In the genomic region with DNA sequence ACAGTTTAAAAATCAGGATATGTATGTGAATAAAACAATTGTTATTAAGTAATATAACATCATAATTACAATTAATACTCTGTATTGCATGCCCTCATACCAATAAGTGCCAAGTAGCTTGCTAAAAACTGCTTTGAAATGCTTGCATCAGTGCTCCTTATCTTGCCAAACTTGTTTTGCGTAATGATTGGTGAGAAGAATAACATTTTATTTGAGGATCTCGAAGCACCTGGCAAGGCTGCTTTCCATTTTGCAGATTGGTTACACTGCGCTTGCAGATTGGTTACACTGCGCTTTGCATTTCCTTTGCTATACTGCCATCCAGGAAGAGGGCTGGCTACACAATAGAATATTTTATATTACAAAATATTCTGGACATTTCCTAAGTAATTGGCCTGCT, we compare ENCODE assay signal across 20 cellular contexts. TPM values are rescaled to one million over a fixed set of nuclear protein-coding genes. Genes with fewer than 3 reads are reported as not detected.
DNase-seq lines count a peak whose midpoint lies in the region; TF ChIP-seq lines count a peak whose summit lies in the region.
"Had no signal": no experiment of that assay in that cellular context is flagged by ENCODE, and none has a peak within 500 bp of the region (broad histone marks: within the 10 kb centered on the region; RNA-seq: fewer than 3 reads in every experiment).

No MANE protein-coding gene starts in this region.

- WGBS in thyroid gland, 2 donors: 49 to 56% methylated on average over 4 of the region's 4 CpGs

- H3K27me3 ChIP-seq in thyroid gland: no peaks in the 10 kb centered on the region
- H3K27me3 ChIP-seq: foreskin keratinocyte had no signal

- peak in 1 of 2 donors; percentile 51 for TF ChIP-seq POLR2A in thyroid gland (IDR thresholded peaks at IDR 0.05)

- no peak overlapping the region for H3K4me3 ChIP-seq in fibroblast of pulmonary artery (replicated peaks; ENCODE audit: low read depth, low read length)
- no peak overlapping the region for H3K4me3 ChIP-seq in thyroid gland (replicated peaks in 1 of 3)

- DNase-seq in NCI-H345 (lab: John Stamatoyannopoulos, UW) (peak; percentile 16), NCI-H345 treated with DMSO at 0.1 percent for 48 hours (lab: John Stamatoyannopoulos, UW; ENCODE audit: unreplicated experiment) (no peak), NCI-H510A (lab: John Stamatoyannopoulos, UW) (peak; percentile 44), fibroblast of pulmonary artery (ENCODE audit: low read depth) (peak; percentile 21), thyroid gland (peak; percentile 37 to 41), GM20000 (ENCODE audit: low spot score) (no peak), anterior cingulate cortex (lab: John Stamatoyannopoulos, UW) (no peak), OCI-M2 (lab: John Stamatoyannopoulos, UW; ENCODE audit: unreplicated experiment) (no peak)
- DNase-seq: activated CD4-positive, alpha-beta memory T cell treated with anti-CD3 and anti-CD28 coated beads for 36 hours; activated naive CD4-positive, alpha-beta T cell treated with anti-CD3 and anti-CD28 coated beads, Interleukin-2, amount 50 U/mL, for 16 hours; activated T-cell treated with anti-CD3 and anti-CD28 coated beads, Interleukin-2, amount 50 U/mL, for 4 hours; DND-41; foreskin keratinocyte; GOT3; KBM-7; midbrain; NCI-H1048; NCI-H2171; stimulated activated CD4-positive, alpha-beta T cell treated with anti-CD3 and anti-CD28 coated beads, Interleukin-12 subunit alpha, Interleukin-12 subunit beta, amount 100 ng/mL, for 4 hours; SW 1271 had no signal

- TF ChIP-seq CTCF in fibroblast of pulmonary artery (IDR thresholded peaks at IDR 0.05; ENCODE audit: low read length, missing control alignments): no peak
- no peak for TF ChIP-seq CTCF in thyroid gland (IDR thresholded peaks at IDR 0.05)
- TF ChIP-seq CTCF in GM20000 (IDR thresholded peaks at IDR 0.05; ENCODE audit: extremely low read depth, missing control alignments): no peak

- peaks cover 7 to 13% of the 10 kb centered on the region in 2 donors for H3K4me1 ChIP-seq in thyroid gland

- H3K36me3 ChIP-seq in thyroid gland: no peaks in the 10 kb centered on the region

- intact Hi-C loops in thyroid gland (cut with DNase I): loop anchor here (10.0 kb wide), 1 partner anchor 228 kb away; no protein-coding TSS in a partner anchor

- no peaks in the 10 kb centered on the region for H3K9me3 ChIP-seq in thyroid gland

- peak overlapping the region; percentile 23 to 74 (median 53) for H3K27ac ChIP-seq in thyroid gland
- H3K27ac ChIP-seq: foreskin keratinocyte had no signal

RNA-seq across cellular contexts. Expression of a gene that starts 1.7 kb away (rescaled TPM):
- 100 to 1,000 TPM in 2 of 4 donors, 10 to 100 TPM in 2; 79.0 to 159 (median 102) TPM for total RNA-seq in thyroid gland

Comparison
In these comparisons a context has a peak if more than half of its experiments do, and no peak if none do; other contexts are left out.
1. DNase-seq: peak in NCI-H345 (single experiment), NCI-H510A (single experiment), fibroblast of pulmonary artery (single experiment) and thyroid gland (2 of 2); none in NCI-H345 treated with DMSO at 0.1 percent for 48 hours (single experiment), GM20000 (single experiment), anterior cingulate cortex (0 of 58) and OCI-M2 (single experiment).